Comparison of ENCODE assay signal across 1 cellular context in genomic region chr4:153781280-153781679, GRCh38.
TF ChIP-seq lines count a peak whose summit lies in the region.

No MANE protein-coding gene starts in this region.

TF ChIP-seq in K562, 482 proteins besides CTCF, POLR2A, EP300 and RAD21:
- TF ChIP-seq E2F1 (CRISPR knock-in tag; IDR thresholded peaks at IDR 0.05) = no peak
- TF ChIP-seq ZNF785 (CRISPR knock-in tag; IDR thresholded peaks at IDR 0.05) = no peak
- no peak for TF ChIP-seq SIN3A (IDR thresholded peaks at IDR 0.05; ENCODE audit: borderline replicate concordance in 2 of 2, control insufficient read depth in 1 of 2, low read depth in 2 of 2, low read length in 2 of 2)
- TF ChIP-seq MIER1 (IDR thresholded peaks at IDR 0.05; ENCODE audit: low read depth) = no peak
- TF ChIP-seq KLF10 (CRISPR knock-in tag; IDR thresholded peaks at IDR 0.05) = no peak
- no peak for TF ChIP-seq RBFOX2 (IDR thresholded peaks at IDR 0.05; ENCODE audit: low read depth, low read length)
